1 cellular context compared by ENCODE assay signal in genomic region chr20:31661625-31662371, GRCh38.
TF ChIP-seq lines count a peak whose summit lies in the region.

No MANE protein-coding gene starts in this region.

TF ChIP-seq in HepG2, 621 proteins besides CTCF, POLR2A, EP300 and RAD21 (continued from another document and continues in another):
- TF ChIP-seq NCOA2 (CRISPR knock-in tag; IDR thresholded peaks at IDR 0.05), result 0 out of 2 replicates have a peak, but pooled peaks have one; percentile 23
- peak; percentile 59; the same call in 1 of the 2 replicates for TF ChIP-seq SNAPC2 (CRISPR knock-in tag; IDR thresholded peaks at IDR 0.05)
- no peak for TF ChIP-seq ZNF138 (CRISPR knock-in tag; IDR thresholded peaks at IDR 0.05; ENCODE audit: low read depth)
- no peak; the same call in 1 of the 2 replicates for TF ChIP-seq ZKSCAN1 (IDR thresholded peaks at IDR 0.05; ENCODE audit: low read length)
- no peak for TF ChIP-seq SNAI1 (CRISPR knock-in tag; IDR thresholded peaks at IDR 0.05; ENCODE audit: borderline replicate concordance)
- TF ChIP-seq ZNF570 (CRISPR knock-in tag; IDR thresholded peaks at IDR 0.05; ENCODE audit: borderline replicate concordance), result no peak
- TF ChIP-seq IRF1 (CRISPR knock-in tag; IDR thresholded peaks at IDR 0.05; ENCODE audit: low read depth), result no peak
- TF ChIP-seq, protein P1, sequence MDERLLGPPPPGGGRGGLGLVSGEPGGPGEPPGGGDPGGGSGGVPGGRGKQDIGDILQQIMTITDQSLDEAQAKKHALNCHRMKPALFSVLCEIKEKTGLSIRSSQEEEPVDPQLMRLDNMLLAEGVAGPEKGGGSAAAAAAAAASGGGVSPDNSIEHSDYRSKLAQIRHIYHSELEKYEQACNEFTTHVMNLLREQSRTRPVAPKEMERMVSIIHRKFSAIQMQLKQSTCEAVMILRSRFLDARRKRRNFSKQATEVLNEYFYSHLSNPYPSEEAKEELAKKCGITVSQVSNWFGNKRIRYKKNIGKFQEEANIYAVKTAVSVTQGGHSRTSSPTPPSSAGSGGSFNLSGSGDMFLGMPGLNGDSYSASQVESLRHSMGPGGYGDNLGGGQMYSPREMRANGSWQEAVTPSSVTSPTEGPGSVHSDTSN (CRISPR knock-in tag; IDR thresholded peaks at IDR 0.05), result no peak
- TF ChIP-seq ZNF441 (CRISPR knock-in tag; IDR thresholded peaks at IDR 0.05; ENCODE audit: borderline replicate concordance), result peak; percentile 15; the same call in 1 of the 2 replicates
- no peak for TF ChIP-seq NFATC3 (CRISPR knock-in tag; IDR thresholded peaks at IDR 0.05)
- no peak; the same call in 1 of the 2 replicates for TF ChIP-seq ZNF792 (CRISPR knock-in tag; IDR thresholded peaks at IDR 0.05)
- no peak for TF ChIP-seq NFE2L2 (IDR thresholded peaks at IDR 0.05; ENCODE audit: low read length)
- TF ChIP-seq TERF1 (CRISPR knock-in tag; IDR thresholded peaks at IDR 0.05), result no peak
- TF ChIP-seq ZNF558 (CRISPR knock-in tag; IDR thresholded peaks at IDR 0.05; ENCODE audit: borderline replicate concordance), result 0 out of 2 replicates have a peak, but pooled peaks have one; percentile 89
- TF ChIP-seq, protein P2, sequence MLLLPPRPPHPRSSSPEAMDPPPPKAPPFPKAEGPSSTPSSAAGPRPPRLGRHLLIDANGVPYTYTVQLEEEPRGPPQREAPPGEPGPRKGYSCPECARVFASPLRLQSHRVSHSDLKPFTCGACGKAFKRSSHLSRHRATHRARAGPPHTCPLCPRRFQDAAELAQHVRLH (CRISPR knock-in tag; IDR thresholded peaks at IDR 0.05; ENCODE audit: borderline replicate concordance, low read depth), result peak; percentile 78; the same call in 1 of the 2 replicates
- peak; percentile 95; the same call in 1 of the 2 replicates for TF ChIP-seq ZNF235 (CRISPR knock-in tag; IDR thresholded peaks at IDR 0.05; ENCODE audit: borderline replicate concordance)
- no peak for TF ChIP-seq ZNF24 (IDR thresholded peaks at IDR 0.05)
- no peak for TF ChIP-seq ZNF180 (CRISPR knock-in tag; IDR thresholded peaks at IDR 0.05; ENCODE audit: borderline replicate concordance, low read depth)
- TF ChIP-seq ZNF124 (CRISPR knock-in tag; IDR thresholded peaks at IDR 0.05), result peak; percentile 23; the same call in 1 of the 2 replicates
- peak; percentile 95 for TF ChIP-seq ERF (CRISPR knock-in tag; IDR thresholded peaks at IDR 0.05)
- peak; percentile 71; the same call in 1 of the 2 replicates for TF ChIP-seq CSRNP1 (CRISPR knock-in tag; IDR thresholded peaks at IDR 0.05)
- peak; percentile 46; the same call in 1 of the 2 replicates for TF ChIP-seq SSRP1 (CRISPR knock-in tag; IDR thresholded peaks at IDR 0.05)
- TF ChIP-seq ZNF274 (CRISPR knock-in tag; IDR thresholded peaks at IDR 0.05), result peak; percentile 75; the same call in 1 of the 2 replicates
- TF ChIP-seq ZNF232 (CRISPR knock-in tag; IDR thresholded peaks at IDR 0.05; ENCODE audit: borderline replicate concordance), result peak; percentile 58; the same call in 1 of the 2 replicates
- TF ChIP-seq HOXA5 (CRISPR knock-in tag; IDR thresholded peaks at IDR 0.05), result peak; percentile 62
- no peak; the same call in 1 of the 2 replicates for TF ChIP-seq ZBTB7A (CRISPR knock-in tag; IDR thresholded peaks at IDR 0.05)
- no peak for TF ChIP-seq ZNF841 (CRISPR knock-in tag; IDR thresholded peaks at IDR 0.05; ENCODE audit: borderline replicate concordance)
- no peak for TF ChIP-seq GATA4 (IDR thresholded peaks at IDR 0.05; ENCODE audit: borderline replicate concordance, low read depth)
- no peak for TF ChIP-seq ZNF749 (CRISPR knock-in tag; IDR thresholded peaks at IDR 0.05; ENCODE audit: borderline replicate concordance)
- TF ChIP-seq HOXA9 (CRISPR knock-in tag; IDR thresholded peaks at IDR 0.05; ENCODE audit: borderline replicate concordance), result no peak
- TF ChIP-seq, protein P3, sequence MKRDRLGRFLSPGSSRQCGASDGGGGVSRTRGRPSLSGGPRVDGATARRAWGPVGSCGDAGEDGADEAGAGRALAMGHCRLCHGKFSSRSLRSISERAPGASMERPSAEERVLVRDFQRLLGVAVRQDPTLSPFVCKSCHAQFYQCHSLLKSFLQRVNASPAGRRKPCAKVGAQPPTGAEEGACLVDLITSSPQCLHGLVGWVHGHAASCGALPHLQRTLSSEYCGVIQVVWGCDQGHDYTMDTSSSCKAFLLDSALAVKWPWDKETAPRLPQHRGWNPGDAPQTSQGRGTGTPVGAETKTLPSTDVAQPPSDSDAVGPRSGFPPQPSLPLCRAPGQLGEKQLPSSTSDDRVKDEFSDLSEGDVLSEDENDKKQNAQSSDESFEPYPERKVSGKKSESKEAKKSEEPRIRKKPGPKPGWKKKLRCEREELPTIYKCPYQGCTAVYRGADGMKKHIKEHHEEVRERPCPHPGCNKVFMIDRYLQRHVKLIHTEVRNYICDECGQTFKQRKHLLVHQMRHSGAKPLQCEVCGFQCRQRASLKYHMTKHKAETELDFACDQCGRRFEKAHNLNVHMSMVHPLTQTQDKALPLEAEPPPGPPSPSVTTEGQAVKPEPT (CRISPR knock-in tag; IDR thresholded peaks at IDR 0.05; ENCODE audit: low read depth), result 0 out of 2 replicates have a peak, but pooled peaks have one; percentile 63
- TF ChIP-seq, protein P4, sequence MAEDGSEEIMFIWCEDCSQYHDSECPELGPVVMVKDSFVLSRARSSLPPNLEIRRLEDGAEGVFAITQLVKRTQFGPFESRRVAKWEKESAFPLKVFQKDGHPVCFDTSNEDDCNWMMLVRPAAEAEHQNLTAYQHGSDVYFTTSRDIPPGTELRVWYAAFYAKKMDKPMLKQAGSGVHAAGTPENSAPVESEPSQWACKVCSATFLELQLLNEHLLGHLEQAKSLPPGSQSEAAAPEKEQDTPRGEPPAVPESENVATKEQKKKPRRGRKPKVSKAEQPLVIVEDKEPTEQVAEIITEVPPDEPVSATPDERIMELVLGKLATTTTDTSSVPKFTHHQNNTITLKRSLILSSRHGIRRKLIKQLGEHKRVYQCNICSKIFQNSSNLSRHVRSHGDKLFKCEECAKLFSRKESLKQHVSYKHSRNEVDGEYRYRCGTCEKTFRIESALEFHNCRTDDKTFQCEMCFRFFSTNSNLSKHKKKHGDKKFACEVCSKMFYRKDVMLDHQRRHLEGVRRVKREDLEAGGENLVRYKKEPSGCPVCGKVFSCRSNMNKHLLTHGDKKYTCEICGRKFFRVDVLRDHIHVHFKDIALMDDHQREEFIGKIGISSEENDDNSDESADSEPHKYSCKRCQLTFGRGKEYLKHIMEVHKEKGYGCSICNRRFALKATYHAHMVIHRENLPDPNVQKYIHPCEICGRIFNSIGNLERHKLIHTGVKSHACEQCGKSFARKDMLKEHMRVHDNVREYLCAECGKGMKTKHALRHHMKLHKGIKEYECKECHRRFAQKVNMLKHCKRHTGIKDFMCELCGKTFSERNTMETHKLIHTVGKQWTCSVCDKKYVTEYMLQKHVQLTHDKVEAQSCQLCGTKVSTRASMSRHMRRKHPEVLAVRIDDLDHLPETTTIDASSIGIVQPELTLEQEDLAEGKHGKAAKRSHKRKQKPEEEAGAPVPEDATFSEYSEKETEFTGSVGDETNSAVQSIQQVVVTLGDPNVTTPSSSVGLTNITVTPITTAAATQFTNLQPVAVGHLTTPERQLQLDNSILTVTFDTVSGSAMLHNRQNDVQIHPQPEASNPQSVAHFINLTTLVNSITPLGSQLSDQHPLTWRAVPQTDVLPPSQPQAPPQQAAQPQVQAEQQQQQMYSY (CRISPR knock-in tag; IDR thresholded peaks at IDR 0.05), result 0 out of 2 replicates have a peak, but pooled peaks have one; percentile 46
- 0 out of 2 replicates have a peak, but pooled peaks have one; percentile 63 for TF ChIP-seq ZNF292 (CRISPR knock-in tag; IDR thresholded peaks at IDR 0.05; ENCODE audit: borderline replicate concordance, low read depth)
- peak; percentile 5; the same call in 1 of the 2 replicates for TF ChIP-seq NFAT5 (CRISPR knock-in tag; IDR thresholded peaks at IDR 0.05)
- no peak; the same call in 1 of the 2 replicates for TF ChIP-seq ZBTB42 (CRISPR knock-in tag; IDR thresholded peaks at IDR 0.05)
- TF ChIP-seq ETV6 (CRISPR knock-in tag; conservative IDR thresholded peaks at IDR 0.05), result peak; percentile 72; the same call in 1 of the 2 replicates
- TF ChIP-seq TOE1 (CRISPR knock-in tag; IDR thresholded peaks at IDR 0.05), result no peak
- TF ChIP-seq HMGXB3 (CRISPR knock-in tag; IDR thresholded peaks at IDR 0.05; ENCODE audit: borderline replicate concordance), result peak; percentile 39
- TF ChIP-seq ZEB1 (IDR thresholded peaks at IDR 0.05; ENCODE audit: insufficient replicate concordance, low read depth), result no peak
